ENCODE assay signal across 8 cellular contexts in genomic region chr1:6614019-6614952, GRCh38. TPM values are rescaled to one million over a fixed set of nuclear protein-coding genes. Genes with fewer than 3 reads are reported as not detected.
DNase-seq lines count a peak whose midpoint lies in the region; ATAC-seq and TF ChIP-seq lines count a peak whose summit lies in the region.

No MANE protein-coding gene starts in this region.

- no peaks in the 10 kb centered on the region for H3K9me3 ChIP-seq in CD4-positive, alpha-beta T cell (ENCODE audit: control insufficient read depth, low read length)
- no peaks in the 10 kb centered on the region for H3K9me3 ChIP-seq in muscle layer of colon (ENCODE audit: low read length)
- H3K9me3 ChIP-seq in tibial artery = no peaks in the 10 kb centered on the region

- H3K27ac ChIP-seq in CD4-positive, alpha-beta T cell (ENCODE audit: low read depth, low read length) = peak overlapping the region; percentile 35
- peak overlapping the region; percentile 87 for H3K27ac ChIP-seq in epithelial cell of prostate
- peak overlapping the region; percentile 99 for H3K27ac ChIP-seq in muscle layer of colon (ENCODE audit: low read depth, low read length)
- H3K27ac ChIP-seq in tibial artery = peak overlapping the region; percentile 98 to 99

- peak in 7 of 10 experiments; percentile 36 to 66 (median 52) for DNase-seq in CD4-positive, alpha-beta T cell
- DNase-seq in HuH-7.5 (ENCODE audit: low spot score) (peak; percentile 73), activated T-cell treated with anti-CD3 and anti-CD28 coated beads for 24 hours (ENCODE audit: low read depth) (peak; percentile 38), epithelial cell of prostate (ENCODE audit: low read depth, low spot score) (no peak), tibial artery (peak; percentile 59 to 79)

- intact Hi-C loops in CD4-positive, alpha-beta T cell (cut with DNase I, micrococcal nuclease) = no loop called here
- intact Hi-C loops in tibial artery (cut with DNase I; ENCODE audit: low total_unique reads) = no loop called here

- CTCF ChIA-PET in CD4-positive, alpha-beta T cell (lab: Charles Lee) = interaction anchor here (0.8 kb wide), 2 partner anchors 11 to 60 kb away, joined by 3 read pairs; partner anchors contain the start of gene NOL9

- peaks cover 8% of the 10 kb centered on the region for H3K36me3 ChIP-seq in muscle layer of colon (ENCODE audit: insufficient read depth, low read length)
- peaks cover 0 to 17% (median 8%) of the 10 kb centered on the region in 3 donors for H3K36me3 ChIP-seq in tibial artery

- ATAC-seq in CD4-positive, alpha-beta T cell (ENCODE audit: poor library complexity) = no peak
- ATAC-seq in HG03571 (IDR thresholded peaks at IDR 0.05; ENCODE audit: unreplicated experiment) (no peak), GM18868 (IDR thresholded peaks at IDR 0.05; ENCODE audit: unreplicated experiment) (no peak)

- H3K4me3 ChIP-seq in muscle layer of colon (ENCODE audit: low read depth in 1 of 2, low read length in 2 of 2) = peak overlapping the region; percentile 50 to 68
- H3K4me3 ChIP-seq in tibial artery = peak overlapping the region; percentile 95 to 100

- H3K4me1 ChIP-seq in muscle layer of colon (ENCODE audit: insufficient read depth, low read length) (peaks cover 37% of the 10 kb centered on the region), tibial artery (peaks cover 0 to 44% (median 22%) of the 10 kb centered on the region in 4 donors)

- H3K4me1 Mint-ChIP-seq in CD4-positive, alpha-beta T cell (ENCODE audit: low read depth) = peaks cover 26% of the 10 kb centered on the region

- H3K27ac Mint-ChIP-seq in CD4-positive, alpha-beta T cell = no peak overlapping the region

- peaks cover 22% of the 10 kb centered on the region for H3K36me3 Mint-ChIP-seq in CD4-positive, alpha-beta T cell (ENCODE audit: low read depth)

- peak overlapping the region; percentile 98 for H3K4me3 Mint-ChIP-seq in CD4-positive, alpha-beta T cell

- H3K9me3 Mint-ChIP-seq in CD4-positive, alpha-beta T cell = no peaks in the 10 kb centered on the region

- POLR2A ChIA-PET in CD4-positive, alpha-beta T cell (lab: Charles Lee) = interaction anchor here (1.1 to 1.3 kb wide), 3 partner anchors 11 to 35 kb away, joined by 7 to 20 read pairs (median 7); partner anchors contain the start of genes KLHL21 and ZBTB48

- H3K27me3 Mint-ChIP-seq in CD4-positive, alpha-beta T cell = no peaks in the 10 kb centered on the region

- H3K27me3 ChIP-seq in CD4-positive, alpha-beta T cell (ENCODE audit: control insufficient read depth, insufficient read depth, low read length) = no peaks in the 10 kb centered on the region
- H3K27me3 ChIP-seq in muscle layer of colon (ENCODE audit: control insufficient read depth in 1 of 2, insufficient read depth in 2 of 2, low read length in 2 of 2) (no peaks in the 10 kb centered on the region), tibial artery (no peaks in the 10 kb centered on the region)

- no peak for TF ChIP-seq CTCF in CD4-positive, alpha-beta T cell (IDR thresholded peaks at IDR 0.05)
- TF ChIP-seq CTCF in tibial artery (IDR thresholded peaks at IDR 0.05) = no peak

- H3K9ac ChIP-seq in muscle layer of colon (ENCODE audit: low read length) = no peak overlapping the region

RNA-seq across cellular contexts. Expression of gene PHF13, which starts 0.8 kb away (rescaled TPM):
- 1 to 10 TPM; 4.0 to 4.9 TPM for total RNA-seq in CD4-positive, alpha-beta T cell

RNA-seq across cellular contexts. Expression of gene THAP3, which starts 10.4 kb away (rescaled TPM):
- total RNA-seq in CD4-positive, alpha-beta T cell = 10 to 100 TPM; 15.2 to 18.7 TPM

RNA-seq across cellular contexts. Expression of gene KLHL21, which starts 11.6 kb away (rescaled TPM):
- 10 to 100 TPM; 32.0 to 33.5 TPM for total RNA-seq in CD4-positive, alpha-beta T cell

RNA-seq across cellular contexts. Expression of gene ZBTB48, which starts 34.5 kb away (rescaled TPM):
- 10 to 100 TPM; 31.4 to 31.7 TPM for total RNA-seq in CD4-positive, alpha-beta T cell

RNA-seq across cellular contexts. Expression of gene TAS1R1, which starts 59.2 kb away (rescaled TPM):
- total RNA-seq in CD4-positive, alpha-beta T cell = not detected

Comparison
In these comparisons a context has a peak if more than half of its experiments do, and no peak if none do; other contexts are left out.
1. H3K27ac ChIP-seq: peak in every context shown above with its lines; median percentile 99 in muscle layer of colon; 98 in tibial artery; 87 in epithelial cell of prostate; 35 in CD4-positive, alpha-beta T cell.